ENCODE assay signal across 8 cellular contexts in the genomic region with DNA sequence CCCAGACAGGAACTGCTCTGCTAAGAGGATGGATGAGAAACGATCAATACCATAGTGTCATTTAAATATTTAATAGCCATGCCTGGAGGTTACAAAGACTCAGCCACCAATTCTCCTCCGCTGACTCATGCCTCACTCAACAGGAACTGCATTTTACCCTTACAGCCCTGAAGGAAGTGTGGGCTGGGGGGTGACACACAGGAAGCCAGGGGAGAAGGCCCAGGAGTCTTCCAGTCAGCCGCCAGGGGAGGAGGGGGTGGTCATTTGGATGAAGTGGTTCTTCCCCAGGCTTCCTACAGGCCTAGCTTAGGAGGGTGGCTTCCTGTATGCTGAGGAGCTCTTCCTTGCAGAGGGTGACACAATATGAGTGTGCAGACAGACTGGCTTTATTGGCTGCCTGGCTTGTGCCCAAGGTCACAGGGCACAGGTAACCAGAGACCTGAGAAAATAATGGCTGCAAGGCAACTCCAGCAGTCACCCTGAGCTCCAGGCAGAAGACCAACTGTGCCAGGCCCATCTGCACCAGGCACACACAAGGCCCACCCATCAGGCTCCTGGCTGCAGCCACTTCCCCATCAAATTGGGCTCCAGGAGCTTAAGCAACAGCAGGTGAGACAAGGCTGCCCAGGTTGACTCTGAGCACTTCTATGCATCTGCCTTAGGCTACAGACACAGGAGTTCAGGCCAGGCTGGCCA. TPM values are rescaled to one million over a fixed set of nuclear protein-coding genes. Genes with fewer than 3 reads are reported as not detected.
DNase-seq lines count a peak whose midpoint lies in the region; ATAC-seq, FAIRE-seq and TF ChIP-seq lines count a peak whose summit lies in the region.

No MANE protein-coding gene starts in this region.

- ATAC-seq in GM18498 (IDR thresholded peaks at IDR 0.05; ENCODE audit: unreplicated experiment) = no peak

- peaks cover 53% of the 10 kb centered on the region for H3K4me1 ChIP-seq in prostate gland (replicated peaks)

- TF ChIP-seq CTCF in foreskin fibroblast (IDR thresholded peaks at IDR 0.05; ENCODE audit: low read depth, low read length) (no peak), prostate gland (IDR thresholded peaks at IDR 0.05) (peak in 1 of 4 experiments; percentile 32)

- no peaks in the 10 kb centered on the region for H3K36me3 ChIP-seq in prostate gland

- peak overlapping the region; percentile 78 to 86 for H3K27ac ChIP-seq in prostate gland

- H3K27me3 ChIP-seq in prostate gland (replicated peaks; ENCODE audit: insufficient read depth) = no peaks in the 10 kb centered on the region

- peak; percentile 97 for DNase-seq in H4 (ENCODE audit: low spot score)
- peak; percentile 99 for DNase-seq in RKO (ENCODE audit: low spot score)
- DNase-seq in activated T-helper 9 cell treated with anti-CD3 and anti-CD28 coated beads, Interleukin-2, amount 50 U/mL, for 16 hours (ENCODE audit: low read depth) = peak; percentile 65
- peak; percentile 98 to 99 for DNase-seq in foreskin fibroblast
- DNase-seq in prostate gland (ENCODE audit: low spot score) = no peak
- peak; percentile 90 for DNase-seq in urothelium cell line (ENCODE audit: low spot score)
- DNase-seq in NCI-H1694 treated with DMSO at 0.1 percent for 48 hours (lab: John Stamatoyannopoulos, UW) = no peak

- peak; percentile 18 for TF ChIP-seq POLR2A in prostate gland (IDR thresholded peaks at IDR 0.05)

- H3K9me3 ChIP-seq in prostate gland = no peaks in the 10 kb centered on the region

- WGBS in prostate gland = 32% methylated on average over 3 of the region's 3 CpGs

- no peak for FAIRE-seq in urothelium cell line (lab: Jason Lieb, UNC)

- intact Hi-C loops in prostate gland (cut with DNase I) = no loop called here

- peak overlapping the region; percentile 1 to 9 for H3K4me3 ChIP-seq in foreskin fibroblast (ENCODE audit: low read depth in 1 of 2, low read length in 2 of 2)
- H3K4me3 ChIP-seq in prostate gland = no peak overlapping the region

RNA-seq across cellular contexts. Expression of gene RPLP0, which starts 30.6 kb away (rescaled TPM):
- total RNA-seq in H4 (2014; rRNA removed; shearing (Covaris generic)) = 6,442 and 6,835 TPM in 2 replicates
- total RNA-seq in prostate gland = 1,000 to 10,000 TPM; 1,950 to 2,858 TPM

RNA-seq across cellular contexts. Expression of gene PXN, which starts 34.1 kb away (rescaled TPM):
- 18.7 and 31.3 TPM in 2 replicates for total RNA-seq in H4 (2014; rRNA removed; shearing (Covaris generic))
- 100 to 1,000 TPM in 1 of 2 donors, 10 to 100 TPM in 1; 58.3 to 113 TPM for total RNA-seq in prostate gland

RNA-seq across cellular contexts. Expression of gene GCN1, which starts 36.9 kb away (rescaled TPM):
- total RNA-seq in H4 (2014; rRNA removed; shearing (Covaris generic)) = 33.7 and 59.7 TPM in 2 replicates
- 100 to 1,000 TPM in 1 of 2 donors, 10 to 100 TPM in 1; 39.3 to 120 TPM for total RNA-seq in prostate gland

Comparison
In these comparisons a context has a peak if more than half of its experiments do, and no peak if none do; other contexts are left out.
1. DNase-seq: peak in H4 (single experiment), RKO (single experiment), activated T-helper 9 cell treated with anti-CD3 and anti-CD28 coated beads, Interleukin-2, amount 50 U/mL, for 16 hours (single experiment), foreskin fibroblast (2 of 2) and urothelium cell line (single experiment); none in prostate gland (single experiment) and NCI-H1694 treated with DMSO at 0.1 percent for 48 hours (single experiment).
2. H3K4me3 ChIP-seq: peak in foreskin fibroblast (2 of 2); none in prostate gland (0 of 2).